In the genomic region with DNA sequence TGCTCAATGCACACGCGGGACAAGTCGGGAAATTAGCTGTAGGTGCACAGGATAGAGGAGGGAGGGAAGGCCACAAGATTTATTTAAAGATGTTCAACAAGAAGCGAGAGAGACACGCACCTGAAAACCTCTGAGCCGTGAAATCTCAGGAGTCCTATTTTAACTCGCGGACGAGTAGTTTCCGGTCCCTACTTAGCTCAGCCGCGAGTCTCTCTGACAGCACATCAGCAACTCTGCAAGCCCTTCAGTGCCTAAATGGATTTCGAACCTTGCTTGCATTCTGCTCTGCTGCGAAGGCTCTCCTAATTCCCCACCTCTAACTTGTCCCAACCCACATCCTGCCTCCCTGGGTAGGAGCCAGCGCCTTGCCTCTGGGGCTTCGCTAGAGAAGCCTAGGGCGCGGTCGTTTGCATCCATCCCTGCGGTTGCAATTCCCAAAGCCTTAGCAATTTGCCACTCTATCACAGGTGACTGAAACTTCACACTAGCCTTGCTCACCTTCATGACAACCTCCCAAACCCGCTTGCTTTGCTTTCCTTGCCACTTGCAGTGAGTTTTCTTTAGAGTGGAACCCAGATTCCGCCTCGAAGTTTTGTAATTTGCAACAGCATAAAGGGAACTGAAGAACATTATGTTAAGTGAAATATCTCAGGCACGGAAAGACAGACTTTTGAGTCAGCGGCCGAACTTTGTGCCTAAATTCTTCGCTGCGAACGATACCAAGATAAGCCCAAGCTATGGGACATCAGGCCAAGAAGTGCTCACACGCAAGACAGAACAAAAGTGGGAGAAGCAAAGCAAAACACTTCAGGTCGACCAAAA, we compare ENCODE assay signal across 1 cellular context.
TF ChIP-seq lines count a peak whose summit lies in the region.

No MANE protein-coding gene starts in this region.

TF ChIP-seq in WTC11, 78 proteins besides CTCF, POLR2A, EP300 and RAD21 (continued from another document):
- TF ChIP-seq, protein P1, sequence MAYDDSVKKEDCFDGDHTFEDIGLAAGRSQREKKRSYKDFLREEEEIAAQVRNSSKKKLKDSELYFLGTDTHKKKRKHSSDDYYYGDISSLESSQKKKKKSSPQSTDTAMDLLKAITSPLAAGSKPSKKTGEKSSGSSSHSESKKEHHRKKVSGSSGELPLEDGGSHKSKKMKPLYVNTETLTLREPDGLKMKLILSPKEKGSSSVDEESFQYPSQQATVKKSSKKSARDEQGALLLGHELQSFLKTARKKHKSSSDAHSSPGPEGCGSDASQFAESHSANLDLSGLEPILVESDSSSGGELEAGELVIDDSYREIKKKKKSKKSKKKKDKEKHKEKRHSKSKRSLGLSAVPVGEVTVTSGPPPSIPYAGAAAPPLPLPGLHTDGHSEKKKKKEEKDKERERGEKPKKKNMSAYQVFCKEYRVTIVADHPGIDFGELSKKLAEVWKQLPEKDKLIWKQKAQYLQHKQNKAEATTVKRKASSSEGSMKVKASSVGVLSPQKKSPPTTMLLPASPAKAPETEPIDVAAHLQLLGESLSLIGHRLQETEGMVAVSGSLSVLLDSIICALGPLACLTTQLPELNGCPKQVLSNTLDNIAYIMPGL (CRISPR knock-in tag; IDR thresholded peaks at IDR 0.05): no peak
- TF ChIP-seq TP53 (CRISPR knock-in tag; IDR thresholded peaks at IDR 0.05): no peak
- TF ChIP-seq, protein P2, sequence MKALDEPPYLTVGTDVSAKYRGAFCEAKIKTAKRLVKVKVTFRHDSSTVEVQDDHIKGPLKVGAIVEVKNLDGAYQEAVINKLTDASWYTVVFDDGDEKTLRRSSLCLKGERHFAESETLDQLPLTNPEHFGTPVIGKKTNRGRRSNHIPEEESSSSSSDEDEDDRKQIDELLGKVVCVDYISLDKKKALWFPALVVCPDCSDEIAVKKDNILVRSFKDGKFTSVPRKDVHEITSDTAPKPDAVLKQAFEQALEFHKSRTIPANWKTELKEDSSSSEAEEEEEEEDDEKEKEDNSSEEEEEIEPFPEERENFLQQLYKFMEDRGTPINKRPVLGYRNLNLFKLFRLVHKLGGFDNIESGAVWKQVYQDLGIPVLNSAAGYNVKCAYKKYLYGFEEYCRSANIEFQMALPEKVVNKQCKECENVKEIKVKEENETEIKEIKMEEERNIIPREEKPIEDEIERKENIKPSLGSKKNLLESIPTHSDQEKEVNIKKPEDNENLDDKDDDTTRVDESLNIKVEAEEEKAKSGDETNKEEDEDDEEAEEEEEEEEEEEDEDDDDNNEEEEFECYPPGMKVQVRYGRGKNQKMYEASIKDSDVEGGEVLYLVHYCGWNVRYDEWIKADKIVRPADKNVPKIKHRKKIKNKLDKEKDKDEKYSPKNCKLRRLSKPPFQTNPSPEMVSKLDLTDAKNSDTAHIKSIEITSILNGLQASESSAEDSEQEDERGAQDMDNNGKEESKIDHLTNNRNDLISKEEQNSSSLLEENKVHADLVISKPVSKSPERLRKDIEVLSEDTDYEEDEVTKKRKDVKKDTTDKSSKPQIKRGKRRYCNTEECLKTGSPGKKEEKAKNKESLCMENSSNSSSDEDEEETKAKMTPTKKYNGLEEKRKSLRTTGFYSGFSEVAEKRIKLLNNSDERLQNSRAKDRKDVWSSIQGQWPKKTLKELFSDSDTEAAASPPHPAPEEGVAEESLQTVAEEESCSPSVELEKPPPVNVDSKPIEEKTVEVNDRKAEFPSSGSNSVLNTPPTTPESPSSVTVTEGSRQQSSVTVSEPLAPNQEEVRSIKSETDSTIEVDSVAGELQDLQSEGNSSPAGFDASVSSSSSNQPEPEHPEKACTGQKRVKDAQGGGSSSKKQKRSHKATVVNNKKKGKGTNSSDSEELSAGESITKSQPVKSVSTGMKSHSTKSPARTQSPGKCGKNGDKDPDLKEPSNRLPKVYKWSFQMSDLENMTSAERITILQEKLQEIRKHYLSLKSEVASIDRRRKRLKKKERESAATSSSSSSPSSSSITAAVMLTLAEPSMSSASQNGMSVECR (CRISPR knock-in tag; IDR thresholded peaks at IDR 0.05; ENCODE audit: borderline replicate concordance): no peak
- TF ChIP-seq FOXK1 (CRISPR knock-in tag; IDR thresholded peaks at IDR 0.05): no peak
- TF ChIP-seq, protein P3, sequence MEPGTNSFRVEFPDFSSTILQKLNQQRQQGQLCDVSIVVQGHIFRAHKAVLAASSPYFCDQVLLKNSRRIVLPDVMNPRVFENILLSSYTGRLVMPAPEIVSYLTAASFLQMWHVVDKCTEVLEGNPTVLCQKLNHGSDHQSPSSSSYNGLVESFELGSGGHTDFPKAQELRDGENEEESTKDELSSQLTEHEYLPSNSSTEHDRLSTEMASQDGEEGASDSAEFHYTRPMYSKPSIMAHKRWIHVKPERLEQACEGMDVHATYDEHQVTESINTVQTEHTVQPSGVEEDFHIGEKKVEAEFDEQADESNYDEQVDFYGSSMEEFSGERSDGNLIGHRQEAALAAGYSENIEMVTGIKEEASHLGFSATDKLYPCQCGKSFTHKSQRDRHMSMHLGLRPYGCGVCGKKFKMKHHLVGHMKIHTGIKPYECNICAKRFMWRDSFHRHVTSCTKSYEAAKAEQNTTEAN (CRISPR knock-in tag; IDR thresholded peaks at IDR 0.05): no peak
- no peak for TF ChIP-seq FOXJ3 (CRISPR knock-in tag; IDR thresholded peaks at IDR 0.05; ENCODE audit: borderline replicate concordance)
- no peak for TF ChIP-seq ETV6 (CRISPR knock-in tag; IDR thresholded peaks at IDR 0.05)
